10 cellular contexts compared by ENCODE assay signal in genomic region chr5:71922584-71923106, GRCh38.
A peak's percentile ranks its signal among the peaks of the same experiment; 100 is the strongest.
DNase-seq lines count a peak whose midpoint lies in the region; ATAC-seq, FAIRE-seq and TF ChIP-seq lines count a peak whose summit lies in the region.
"Had no signal": no experiment of that assay in that cellular context is flagged by ENCODE, and none has a peak within 500 bp of the region (broad histone marks: within the 10 kb centered on the region; RNA-seq: fewer than 3 reads in every experiment).

No MANE protein-coding gene starts in this region.

- FAIRE-seq in endothelial cell of umbilical vein (lab: Jason Lieb, UNC) = peak; percentile 97

- H3K27ac ChIP-seq in endothelial cell of umbilical vein (ENCODE audit: insufficient read depth, low read depth, low read length) (peak overlapping the region; percentile 41), mesodermal cell (ENCODE audit: low read depth, low read length, severe bottlenecking) (peak overlapping the region; percentile 83)
- H3K27ac ChIP-seq: skin epidermis had no signal

- H3K9ac ChIP-seq in endothelial cell of umbilical vein (replicated peaks; ENCODE audit: extremely low read depth, insufficient read depth, low read length) = no peak overlapping the region

- intact Hi-C loops in endothelial cell of umbilical vein (cut with micrococcal nuclease) = loop anchor here (1.0 to 10.0 kb wide), 3 partner anchors 10 to 185 kb away; partner anchors contain the start of gene MAP1B
- intact Hi-C loops in activated CD4-positive, alpha-beta T cell treated with anti-CD3 and anti-CD28 coated beads for 36 hours (cut with DNase I, micrococcal nuclease) = loop anchor here in 1 of 2 experiments (10.0 kb wide), 1 partner anchor 238 kb away; no protein-coding TSS in a partner anchor

- no peaks in the 10 kb centered on the region for H4K20me1 ChIP-seq in endothelial cell of umbilical vein (replicated peaks; ENCODE audit: control insufficient read depth, extremely low read depth, insufficient read depth, low read length)

- no TSS peak for BruUV-seq in endothelial cell of umbilical vein (replicated peaks; lab: Mats Ljungman, UMichigan)

- peaks cover 23% of the 10 kb centered on the region for H3K4me1 ChIP-seq in endothelial cell of umbilical vein (ENCODE audit: control insufficient read depth, extremely low read depth, insufficient read depth, low read length)
- peaks cover 27% of the 10 kb centered on the region for H3K4me1 ChIP-seq in mesodermal cell (ENCODE audit: control insufficient read depth, insufficient read depth, low read length, poor library complexity, severe bottlenecking)

- no peak overlapping the region for H2AFZ ChIP-seq in endothelial cell of umbilical vein (ENCODE audit: low read depth, low read length)

- peaks cover 0 to 14% of the 10 kb centered on the region in 2 experiments for H3K27me3 ChIP-seq in endothelial cell of umbilical vein (ENCODE audit: control insufficient read depth in 2 of 2, insufficient read depth in 2 of 2, low read length in 2 of 2)

- no peaks in the 10 kb centered on the region for H3K9me1 ChIP-seq in endothelial cell of umbilical vein (replicated peaks; ENCODE audit: control insufficient read depth, extremely low read depth, insufficient read depth, low read length)

- POLR2A ChIA-PET in endothelial cell of umbilical vein (lab: Charles Lee) = no interaction called here
- POLR2A ChIA-PET in activated CD4-positive, alpha-beta T cell treated with anti-CD3 and anti-CD28 coated beads for 36 hours (lab: Charles Lee) = no interaction called here

- H3K4me3 ChIP-seq in endothelial cell of umbilical vein (replicated peaks in 1 of 3; ENCODE audit: insufficient read depth in 1 of 3, low read depth in 1 of 3, low read length in 3 of 3) = no peak overlapping the region
- H3K4me3 ChIP-seq in mesodermal cell (ENCODE audit: extremely low read depth, insufficient read depth, low read length, poor library complexity, severe bottlenecking) = no peak overlapping the region
- H3K4me3 ChIP-seq: skin epidermis had no signal

- TF ChIP-seq POLR2A in endothelial cell of umbilical vein (IDR thresholded peaks at IDR 0.05; ENCODE audit: low read depth, low read length) = no peak

- peaks cover 22% of the 10 kb centered on the region for H3K27me3 Mint-ChIP-seq in activated CD4-positive, alpha-beta T cell treated with anti-CD3 and anti-CD28 coated beads for 36 hours

- CTCF ChIA-PET in endothelial cell of umbilical vein (lab: Charles Lee) = interaction anchor here (0.7 to 2.1 kb wide), 9 partner anchors 9 to 140 kb away, joined by 3 to 14 read pairs (median 4); no protein-coding TSS in a partner anchor
- CTCF ChIA-PET in activated CD4-positive, alpha-beta T cell treated with anti-CD3 and anti-CD28 coated beads for 36 hours (lab: Charles Lee) = interaction anchor here (0.7 to 0.8 kb wide), 2 partner anchors 9 to 145 kb away, joined by 3 read pairs; no protein-coding TSS in a partner anchor

- dilution Hi-C loops in endothelial cell of umbilical vein (cut with MboI; ENCODE audit: extremely low pct_ligation_motif_present, low sequenced_read_pairs) = no loop called here

- H3K9me3 Mint-ChIP-seq in activated CD4-positive, alpha-beta T cell treated with anti-CD3 and anti-CD28 coated beads for 36 hours (ENCODE audit: low read depth) = peaks cover 9% of the 10 kb centered on the region

- H3K27ac Mint-ChIP-seq in activated CD4-positive, alpha-beta T cell treated with anti-CD3 and anti-CD28 coated beads for 36 hours = no peak overlapping the region

- TF ChIP-seq CTCF in endothelial cell of umbilical vein (IDR thresholded peaks at IDR 0.05; ENCODE audit: extremely low read depth in 1 of 2, insufficient read depth in 1 of 2, low read depth in 1 of 2, low read length in 2 of 2) = no peak

- no peak for ATAC-seq in HG02798 (IDR thresholded peaks at IDR 0.05; ENCODE audit: poor library complexity, unreplicated experiment)
- no peak for ATAC-seq in GM18511 (IDR thresholded peaks at IDR 0.05; ENCODE audit: unreplicated experiment)
- ATAC-seq in activated CD4-positive, alpha-beta T cell treated with anti-CD3 and anti-CD28 coated beads for 36 hours = no peak

- no peaks in the 10 kb centered on the region for H3K4me1 Mint-ChIP-seq in activated CD4-positive, alpha-beta T cell treated with anti-CD3 and anti-CD28 coated beads for 36 hours

- H3K36me3 Mint-ChIP-seq in activated CD4-positive, alpha-beta T cell treated with anti-CD3 and anti-CD28 coated beads for 36 hours (ENCODE audit: low read depth) = no peaks in the 10 kb centered on the region

- H3K36me3 ChIP-seq in endothelial cell of umbilical vein (ENCODE audit: control insufficient read depth in 2 of 2, extremely low read depth in 1 of 2, insufficient read depth in 2 of 2, low read length in 2 of 2) (no peaks in the 10 kb centered on the region), mesodermal cell (ENCODE audit: control insufficient read depth, insufficient read depth, low read length) (no peaks in the 10 kb centered on the region)

- no peak overlapping the region for H3K4me2 ChIP-seq in endothelial cell of umbilical vein (ENCODE audit: insufficient read depth, low read length)

- peak; percentile 87 for DNase-seq in ELR (ENCODE audit: low read depth)
- DNase-seq in OCI-M1 (lab: John Stamatoyannopoulos, UW) = peak; percentile 51
- DNase-seq in endothelial cell of umbilical vein (ENCODE audit: low read depth, low spot score) = peak; percentile 87
- no peak for DNase-seq in activated CD4-positive, alpha-beta T cell treated with anti-CD3 and anti-CD28 coated beads for 36 hours
- no peak for DNase-seq in T1000 (lab: John Stamatoyannopoulos, UW)
- DNase-seq: GF-D8 had no signal

- no peak overlapping the region for H3K4me3 Mint-ChIP-seq in activated CD4-positive, alpha-beta T cell treated with anti-CD3 and anti-CD28 coated beads for 36 hours

- H3K9me3 ChIP-seq in endothelial cell of umbilical vein (replicated peaks; ENCODE audit: control insufficient read depth, insufficient read depth, low read length) (no peaks in the 10 kb centered on the region), mesodermal cell (ENCODE audit: control insufficient read depth, low read length) (no peaks in the 10 kb centered on the region)

- no peaks in the 10 kb centered on the region for H3K79me2 ChIP-seq in endothelial cell of umbilical vein (ENCODE audit: control insufficient read depth, insufficient read depth, low read length)

TF ChIP-seq in endothelial cell of umbilical vein, 7 proteins besides CTCF, POLR2A, EP300 and RAD21:
- TF ChIP-seq JUN (IDR thresholded peaks at IDR 0.05; ENCODE audit: borderline replicate concordance, insufficient read depth, insufficient read length, low read depth) (peak; percentile 92), POLR2AphosphoS5 (IDR thresholded peaks at IDR 0.05; ENCODE audit: insufficient read depth, low read depth, low read length) (peak; percentile 47), EZH2 (IDR thresholded peaks at IDR 0.05; ENCODE audit: borderline replicate concordance, low read depth, low read length, severe bottlenecking) (no peak), FOS (IDR thresholded peaks at IDR 0.05; ENCODE audit: borderline replicate concordance, insufficient read depth, low read length) (peak; percentile 91), GATA2 (IDR thresholded peaks at IDR 0.05; ENCODE audit: insufficient read depth, insufficient read length, low read depth, low read length) (no peak), MYC (IDR thresholded peaks at IDR 0.05; ENCODE audit: low read depth, low read length) (no peak)
- TF ChIP-seq, protein P1, sequence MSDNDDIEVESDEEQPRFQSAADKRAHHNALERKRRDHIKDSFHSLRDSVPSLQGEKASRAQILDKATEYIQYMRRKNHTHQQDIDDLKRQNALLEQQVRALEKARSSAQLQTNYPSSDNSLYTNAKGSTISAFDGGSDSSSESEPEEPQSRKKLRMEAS (IDR thresholded peaks at IDR 0.05; ENCODE audit: insufficient read depth, insufficient read length) = no peak

Comparison
In these comparisons a context has a peak if more than half of its experiments do, and no peak if none do; other contexts are left out.
1. DNase-seq: peak in ELR (single experiment), OCI-M1 (single experiment) and endothelial cell of umbilical vein (single experiment); none in activated CD4-positive, alpha-beta T cell treated with anti-CD3 and anti-CD28 coated beads for 36 hours (single experiment) and T1000 (single experiment).